1 cellular context compared by ENCODE assay signal in genomic region chr16:4846901-4847773, GRCh38.
TF ChIP-seq lines count a peak whose summit lies in the region.

Gene GLYR1 (minus strand): TSS chr16:4847288. CDS start chr16:4847265, 23 bp downstream.
Gene UBN1 (plus strand): TSS chr16:4847481. CDS start chr16:4852918, 5,437 bp downstream.

TF ChIP-seq in K562, 482 proteins besides CTCF, POLR2A, EP300 and RAD21 (continued from another document and continues in another):
- TF ChIP-seq, protein P1, sequence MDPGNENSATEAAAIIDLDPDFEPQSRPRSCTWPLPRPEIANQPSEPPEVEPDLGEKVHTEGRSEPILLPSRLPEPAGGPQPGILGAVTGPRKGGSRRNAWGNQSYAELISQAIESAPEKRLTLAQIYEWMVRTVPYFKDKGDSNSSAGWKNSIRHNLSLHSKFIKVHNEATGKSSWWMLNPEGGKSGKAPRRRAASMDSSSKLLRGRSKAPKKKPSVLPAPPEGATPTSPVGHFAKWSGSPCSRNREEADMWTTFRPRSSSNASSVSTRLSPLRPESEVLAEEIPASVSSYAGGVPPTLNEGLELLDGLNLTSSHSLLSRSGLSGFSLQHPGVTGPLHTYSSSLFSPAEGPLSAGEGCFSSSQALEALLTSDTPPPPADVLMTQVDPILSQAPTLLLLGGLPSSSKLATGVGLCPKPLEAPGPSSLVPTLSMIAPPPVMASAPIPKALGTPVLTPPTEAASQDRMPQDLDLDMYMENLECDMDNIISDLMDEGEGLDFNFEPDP (CRISPR knock-in tag; IDR thresholded peaks at IDR 0.05), result no peak
- TF ChIP-seq BRF2 (IDR thresholded peaks at IDR 0.05; ENCODE audit: borderline replicate concordance, insufficient read depth, insufficient read length) (no peak), KLF1 (tag; IDR thresholded peaks at IDR 0.05) (no peak), NCOR1 (IDR thresholded peaks at IDR 0.05) (no peak), NR2F6 (CRISPR knock-in tag; IDR thresholded peaks at IDR 0.05) (no peak), MYBL2 (IDR thresholded peaks at IDR 0.05; ENCODE audit: low read depth) (no peak), MYBL2 (CRISPR knock-in tag; IDR thresholded peaks at IDR 0.05; ENCODE audit: borderline replicate concordance) (no peak), NCOA6 (IDR thresholded peaks at IDR 0.05) (no peak; the same call in 1 of the 2 replicates), TAF7 (tag; IDR thresholded peaks at IDR 0.05) (peak; percentile 91), CREB1 (IDR thresholded peaks at IDR 0.05) (peak; percentile 95), CREB1 (CRISPR knock-in tag; IDR thresholded peaks at IDR 0.05) (peak; percentile 97), ZNF518B (CRISPR knock-in tag; IDR thresholded peaks at IDR 0.05) (no peak), POLR2AphosphoS5 (IDR thresholded peaks at IDR 0.05; ENCODE audit: control insufficient read depth, insufficient read depth, low read depth, low read length) (peak; percentile 66; the same call in 1 of the 2 replicates), HOMEZ (CRISPR knock-in tag; IDR thresholded peaks at IDR 0.05) (no peak), SRSF1 (IDR thresholded peaks at IDR 0.05; ENCODE audit: low read depth, low read length) (no peak), KDM5B (IDR thresholded peaks at IDR 0.05; ENCODE audit: insufficient replicate concordance, low read depth, low read length) (peak; percentile 82), ZNF780A (CRISPR knock-in tag; IDR thresholded peaks at IDR 0.05) (no peak), NR1H2 (CRISPR knock-in tag; IDR thresholded peaks at IDR 0.05) (no peak), MAZ (CRISPR knock-in tag; conservative IDR thresholded peaks at IDR 0.05 in 1 of 2, IDR thresholded peaks at IDR 0.05 in 1 of 2) (peak; percentile 97 to 99), PRMT5 (CRISPR knock-in tag; IDR thresholded peaks at IDR 0.05) (no peak), SMARCA5 (IDR thresholded peaks at IDR 0.05) (no peak), NBN (IDR thresholded peaks at IDR 0.05; ENCODE audit: low read depth) (peak; percentile 29; the same call in 1 of the 2 replicates), TBP (optimal IDR thresholded peaks at IDR 0.05; ENCODE audit: low read depth, low read length) (peak; percentile 88), JUN (IDR thresholded peaks at IDR 0.05; ENCODE audit: borderline replicate concordance, low read depth, low read length) (peak; percentile 79), JUN (CRISPR knock-in tag; IDR thresholded peaks at IDR 0.05; ENCODE audit: borderline replicate concordance) (no peak), NFYB (IDR thresholded peaks at IDR 0.05; ENCODE audit: extremely low read depth, insufficient read length) (peak; percentile 98), EGR1 (conservative IDR thresholded peaks at IDR 0.05) (peak; percentile 72)
- TF ChIP-seq, protein P2, sequence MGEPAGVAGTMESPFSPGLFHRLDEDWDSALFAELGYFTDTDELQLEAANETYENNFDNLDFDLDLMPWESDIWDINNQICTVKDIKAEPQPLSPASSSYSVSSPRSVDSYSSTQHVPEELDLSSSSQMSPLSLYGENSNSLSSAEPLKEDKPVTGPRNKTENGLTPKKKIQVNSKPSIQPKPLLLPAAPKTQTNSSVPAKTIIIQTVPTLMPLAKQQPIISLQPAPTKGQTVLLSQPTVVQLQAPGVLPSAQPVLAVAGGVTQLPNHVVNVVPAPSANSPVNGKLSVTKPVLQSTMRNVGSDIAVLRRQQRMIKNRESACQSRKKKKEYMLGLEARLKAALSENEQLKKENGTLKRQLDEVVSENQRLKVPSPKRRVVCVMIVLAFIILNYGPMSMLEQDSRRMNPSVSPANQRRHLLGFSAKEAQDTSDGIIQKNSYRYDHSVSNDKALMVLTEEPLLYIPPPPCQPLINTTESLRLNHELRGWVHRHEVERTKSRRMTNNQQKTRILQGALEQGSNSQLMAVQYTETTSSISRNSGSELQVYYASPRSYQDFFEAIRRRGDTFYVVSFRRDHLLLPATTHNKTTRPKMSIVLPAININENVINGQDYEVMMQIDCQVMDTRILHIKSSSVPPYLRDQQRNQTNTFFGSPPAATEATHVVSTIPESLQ (CRISPR knock-in tag; IDR thresholded peaks at IDR 0.05), result no peak
- TF ChIP-seq, protein P3, sequence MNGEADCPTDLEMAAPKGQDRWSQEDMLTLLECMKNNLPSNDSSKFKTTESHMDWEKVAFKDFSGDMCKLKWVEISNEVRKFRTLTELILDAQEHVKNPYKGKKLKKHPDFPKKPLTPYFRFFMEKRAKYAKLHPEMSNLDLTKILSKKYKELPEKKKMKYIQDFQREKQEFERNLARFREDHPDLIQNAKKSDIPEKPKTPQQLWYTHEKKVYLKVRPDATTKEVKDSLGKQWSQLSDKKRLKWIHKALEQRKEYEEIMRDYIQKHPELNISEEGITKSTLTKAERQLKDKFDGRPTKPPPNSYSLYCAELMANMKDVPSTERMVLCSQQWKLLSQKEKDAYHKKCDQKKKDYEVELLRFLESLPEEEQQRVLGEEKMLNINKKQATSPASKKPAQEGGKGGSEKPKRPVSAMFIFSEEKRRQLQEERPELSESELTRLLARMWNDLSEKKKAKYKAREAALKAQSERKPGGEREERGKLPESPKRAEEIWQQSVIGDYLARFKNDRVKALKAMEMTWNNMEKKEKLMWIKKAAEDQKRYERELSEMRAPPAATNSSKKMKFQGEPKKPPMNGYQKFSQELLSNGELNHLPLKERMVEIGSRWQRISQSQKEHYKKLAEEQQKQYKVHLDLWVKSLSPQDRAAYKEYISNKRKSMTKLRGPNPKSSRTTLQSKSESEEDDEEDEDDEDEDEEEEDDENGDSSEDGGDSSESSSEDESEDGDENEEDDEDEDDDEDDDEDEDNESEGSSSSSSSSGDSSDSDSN (IDR thresholded peaks at IDR 0.05; ENCODE audit: borderline replicate concordance in 1 of 2, low read depth in 2 of 2, low read length in 2 of 2), result no peak; a peak in 1 of 4 replicates
- TF ChIP-seq, protein P4, sequence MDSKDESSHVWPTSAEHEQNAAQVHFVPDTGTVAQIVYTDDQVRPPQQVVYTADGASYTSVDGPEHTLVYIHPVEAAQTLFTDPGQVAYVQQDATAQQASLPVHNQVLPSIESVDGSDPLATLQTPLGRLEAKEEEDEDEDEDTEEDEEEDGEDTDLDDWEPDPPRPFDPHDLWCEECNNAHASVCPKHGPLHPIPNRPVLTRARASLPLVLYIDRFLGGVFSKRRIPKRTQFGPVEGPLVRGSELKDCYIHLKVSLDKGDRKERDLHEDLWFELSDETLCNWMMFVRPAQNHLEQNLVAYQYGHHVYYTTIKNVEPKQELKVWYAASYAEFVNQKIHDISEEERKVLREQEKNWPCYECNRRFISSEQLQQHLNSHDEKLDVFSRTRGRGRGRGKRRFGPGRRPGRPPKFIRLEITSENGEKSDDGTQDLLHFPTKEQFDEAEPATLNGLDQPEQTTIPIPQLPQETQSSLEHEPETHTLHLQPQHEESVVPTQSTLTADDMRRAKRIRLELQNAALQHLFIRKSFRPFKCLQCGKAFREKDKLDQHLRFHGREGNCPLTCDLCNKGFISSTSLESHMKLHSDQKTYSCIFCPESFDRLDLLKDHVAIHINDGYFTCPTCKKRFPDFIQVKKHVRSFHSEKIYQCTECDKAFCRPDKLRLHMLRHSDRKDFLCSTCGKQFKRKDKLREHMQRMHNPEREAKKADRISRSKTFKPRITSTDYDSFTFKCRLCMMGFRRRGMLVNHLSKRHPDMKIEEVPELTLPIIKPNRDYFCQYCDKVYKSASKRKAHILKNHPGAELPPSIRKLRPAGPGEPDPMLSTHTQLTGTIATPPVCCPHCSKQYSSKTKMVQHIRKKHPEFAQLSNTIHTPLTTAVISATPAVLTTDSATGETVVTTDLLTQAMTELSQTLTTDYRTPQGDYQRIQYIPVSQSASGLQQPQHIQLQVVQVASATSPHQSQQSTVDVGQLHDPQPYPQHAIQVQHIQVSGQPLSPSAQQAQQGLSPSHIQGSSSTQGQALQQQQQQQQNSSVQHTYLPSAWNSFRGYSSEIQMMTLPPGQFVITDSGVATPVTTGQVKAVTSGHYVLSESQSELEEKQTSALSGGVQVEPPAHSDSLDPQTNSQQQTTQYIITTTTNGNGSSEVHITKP (IDR thresholded peaks at IDR 0.05; ENCODE audit: partially characterized antibody), result peak; percentile 7
- TF ChIP-seq, protein P5, sequence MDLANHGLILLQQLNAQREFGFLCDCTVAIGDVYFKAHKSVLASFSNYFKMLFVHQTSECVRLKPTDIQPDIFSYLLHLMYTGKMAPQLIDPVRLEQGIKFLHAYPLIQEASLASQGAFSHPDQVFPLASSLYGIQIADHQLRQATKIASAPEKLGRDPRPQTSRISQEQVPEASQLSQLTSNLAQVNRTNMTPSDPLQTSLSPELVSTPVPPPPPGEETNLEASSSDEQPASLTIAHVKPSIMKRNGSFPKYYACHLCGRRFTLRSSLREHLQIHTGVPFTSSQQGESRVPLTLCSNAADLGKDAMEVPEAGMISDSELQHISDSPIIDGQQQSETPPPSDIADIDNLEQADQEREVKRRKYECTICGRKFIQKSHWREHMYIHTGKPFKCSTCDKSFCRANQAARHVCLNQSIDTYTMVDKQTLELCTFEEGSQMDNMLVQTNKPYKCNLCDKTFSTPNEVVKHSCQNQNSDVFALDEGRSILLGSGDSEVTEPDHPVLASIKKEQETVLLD (IDR thresholded peaks at IDR 0.05), result no peak
- TF ChIP-seq, protein P6, sequence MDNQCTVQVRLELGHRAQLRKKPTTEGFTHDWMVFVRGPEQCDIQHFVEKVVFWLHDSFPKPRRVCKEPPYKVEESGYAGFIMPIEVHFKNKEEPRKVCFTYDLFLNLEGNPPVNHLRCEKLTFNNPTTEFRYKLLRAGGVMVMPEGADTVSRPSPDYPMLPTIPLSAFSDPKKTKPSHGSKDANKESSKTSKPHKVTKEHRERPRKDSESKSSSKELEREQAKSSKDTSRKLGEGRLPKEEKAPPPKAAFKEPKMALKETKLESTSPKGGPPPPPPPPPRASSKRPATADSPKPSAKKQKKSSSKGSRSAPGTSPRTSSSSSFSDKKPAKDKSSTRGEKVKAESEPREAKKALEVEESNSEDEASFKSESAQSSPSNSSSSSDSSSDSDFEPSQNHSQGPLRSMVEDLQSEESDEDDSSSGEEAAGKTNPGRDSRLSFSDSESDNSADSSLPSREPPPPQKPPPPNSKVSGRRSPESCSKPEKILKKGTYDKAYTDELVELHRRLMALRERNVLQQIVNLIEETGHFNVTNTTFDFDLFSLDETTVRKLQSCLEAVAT (IDR thresholded peaks at IDR 0.05), result 0 out of 4 replicates have a peak, but pooled peaks of 1 of the 2 experiments have one; percentile 33
- TF ChIP-seq, protein P7, sequence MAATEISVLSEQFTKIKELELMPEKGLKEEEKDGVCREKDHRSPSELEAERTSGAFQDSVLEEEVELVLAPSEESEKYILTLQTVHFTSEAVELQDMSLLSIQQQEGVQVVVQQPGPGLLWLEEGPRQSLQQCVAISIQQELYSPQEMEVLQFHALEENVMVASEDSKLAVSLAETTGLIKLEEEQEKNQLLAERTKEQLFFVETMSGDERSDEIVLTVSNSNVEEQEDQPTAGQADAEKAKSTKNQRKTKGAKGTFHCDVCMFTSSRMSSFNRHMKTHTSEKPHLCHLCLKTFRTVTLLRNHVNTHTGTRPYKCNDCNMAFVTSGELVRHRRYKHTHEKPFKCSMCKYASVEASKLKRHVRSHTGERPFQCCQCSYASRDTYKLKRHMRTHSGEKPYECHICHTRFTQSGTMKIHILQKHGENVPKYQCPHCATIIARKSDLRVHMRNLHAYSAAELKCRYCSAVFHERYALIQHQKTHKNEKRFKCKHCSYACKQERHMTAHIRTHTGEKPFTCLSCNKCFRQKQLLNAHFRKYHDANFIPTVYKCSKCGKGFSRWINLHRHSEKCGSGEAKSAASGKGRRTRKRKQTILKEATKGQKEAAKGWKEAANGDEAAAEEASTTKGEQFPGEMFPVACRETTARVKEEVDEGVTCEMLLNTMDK (IDR thresholded peaks at IDR 0.05; ENCODE audit: borderline replicate concordance, insufficient read depth, low read depth, low read length, poor library complexity, severe bottlenecking), result no peak
